In the genomic region with DNA sequence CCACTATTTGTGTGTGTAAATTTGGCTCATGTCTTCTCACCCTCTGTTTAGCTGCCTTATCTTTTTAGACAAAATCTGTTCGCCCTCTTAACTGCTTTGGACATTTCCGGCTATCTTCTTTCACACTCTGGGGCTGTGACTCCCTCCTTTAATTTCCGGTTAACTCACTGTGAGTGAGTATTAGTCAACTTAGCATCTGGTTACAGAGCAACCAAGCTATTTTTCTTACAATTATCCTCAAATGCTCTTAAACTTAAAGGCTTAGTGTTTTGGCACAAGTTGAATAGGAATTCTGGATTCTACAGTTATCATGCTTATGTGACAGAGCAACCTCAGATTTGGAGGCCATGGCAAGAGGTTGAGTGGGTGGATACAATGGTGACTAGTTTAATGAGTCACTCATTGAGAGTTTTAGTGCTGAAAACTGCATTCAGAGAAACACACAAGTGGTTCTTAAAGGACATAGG, we compare ENCODE assay signal across 12 cellular contexts.
DNase-seq lines count a peak whose midpoint lies in the region; ATAC-seq and TF ChIP-seq lines count a peak whose summit lies in the region.
"Had no signal": no experiment of that assay in that cellular context is flagged by ENCODE, and none has a peak within 500 bp of the region (broad histone marks: within the 10 kb centered on the region; RNA-seq: fewer than 3 reads in every experiment).

No MANE protein-coding gene starts in this region.

- ATAC-seq in HCT116 (no peak), SK-N-SH treated with all-trans-retinoic acid at 6 μM for 48 hours (peak; percentile 97)
- ATAC-seq: CD8-positive, alpha-beta T cell had no signal

- no peaks in the 10 kb centered on the region for H3K36me3 ChIP-seq in HCT116 (ENCODE audit: control insufficient read depth in 1 of 2, insufficient read depth in 2 of 2, low read length in 2 of 2)
- H3K36me3 ChIP-seq: colonic mucosa had no signal

- TF ChIP-seq RAD21 in HCT116 (IDR thresholded peaks at IDR 0.05; ENCODE audit: low read depth), result no peak

- no peak for TF ChIP-seq POLR2A in HCT116 (IDR thresholded peaks at IDR 0.05; ENCODE audit: borderline replicate concordance, extremely low read depth, insufficient read depth, insufficient read length)

- H3K4me1 ChIP-seq in HCT116 (ENCODE audit: control insufficient read depth in 1 of 2, insufficient read depth in 2 of 2, low read length in 2 of 2), result peaks cover 0 to 9% of the 10 kb centered on the region in 2 experiments; a peak in 2 of 4 replicates
- H3K4me1 ChIP-seq: colonic mucosa had no signal

- H3K9me3 ChIP-seq in HCT116 (ENCODE audit: control insufficient read depth in 1 of 2, insufficient read depth in 1 of 2, low read depth in 1 of 2, low read length in 2 of 2), result no peaks in the 10 kb centered on the region
- H3K9me3 ChIP-seq: colonic mucosa had no signal

- H3K4me2 ChIP-seq in HCT116 (ENCODE audit: low read length), result peak overlapping the region; percentile 22; the same call in 1 of the 2 replicates

- POLR2A ChIA-PET in HCT116 (lab: Charles Lee), result no interaction called here

- H3K27me3 ChIP-seq in HCT116 (ENCODE audit: insufficient read depth, low read length), result no peaks in the 10 kb centered on the region
- H3K27me3 ChIP-seq: colonic mucosa had no signal

- in situ Hi-C loops in ACHN (cut with HindIII; ENCODE audit: low pct_ligation_motif_present, low pct_unique_long_range_greater_than_20kb, low sequenced_read_pairs), result no loop called here
- in situ Hi-C loops in GM13977 (cut with MboI; ENCODE audit: low pct_unique_long_range_greater_than_20kb, low sequenced_read_pairs, unreplicated experiment), result no loop called here

- no peak for TF ChIP-seq CTCF in HCT116 (IDR thresholded peaks at IDR 0.05 in 2 of 3, conservative IDR thresholded peaks at IDR 0.05 in 1 of 3; ENCODE audit: borderline replicate concordance in 1 of 3, insufficient read depth in 1 of 3, low read depth in 2 of 3, low read length in 2 of 3)
- no peak for TF ChIP-seq CTCF in foreskin fibroblast (IDR thresholded peaks at IDR 0.05; ENCODE audit: low read depth, low read length)
- no peak for TF ChIP-seq CTCF in GM13977 (IDR thresholded peaks at IDR 0.05; ENCODE audit: extremely low read depth, insufficient read depth, missing control alignments)

- H3K9ac ChIP-seq in HCT116 (ENCODE audit: low read length), result no peak overlapping the region

- DNase-seq in ACHN (peak; percentile 47), HCT116 (ENCODE audit: low read depth, low spot score) (peak; percentile 3), foreskin fibroblast (peak; percentile 92 to 93), GM13977 (ENCODE audit: low spot score) (no peak), NCI-H2029 (lab: John Stamatoyannopoulos, UW) (no peak), NCI-H2227 (lab: John Stamatoyannopoulos, UW; ENCODE audit: unreplicated experiment) (no peak)
- no peak for DNase-seq in stimulated activated CD4-positive, alpha-beta T cell treated with anti-CD3 and anti-CD28 coated beads, Interleukin-4, amount 100 ng/mL, for 4 hours
- DNase-seq: CD8-positive, alpha-beta T cell; colonic mucosa; NCI-H2107 had no signal

- H3K4me3 ChIP-seq in HCT116 (replicated peaks in 1 of 2; ENCODE audit: low read depth in 1 of 2, low read length in 2 of 2), result no peak overlapping the region
- H3K4me3 ChIP-seq in foreskin fibroblast (ENCODE audit: low read depth in 1 of 2, low read length in 2 of 2), result peak overlapping the region in 1 of 2 donors; percentile 5
- H3K4me3 ChIP-seq: colonic mucosa, SK-N-MC had no signal

- H3K9me2 ChIP-seq in HCT116 (ENCODE audit: insufficient read depth), result no peaks in the 10 kb centered on the region; the same call in 1 of the 2 replicates

- RAD21 ChIA-PET in HCT116 (lab: Charles Lee; ENCODE audit: low non-redundant PET in 1 of 2, low total read pairs in 2 of 2, uncharacterized antibody in 2 of 2, unreplicated experiment in 2 of 2), result no interaction called here

- H3K79me2 ChIP-seq in HCT116 (ENCODE audit: insufficient read depth, low read length), result no peaks in the 10 kb centered on the region

- intact Hi-C loops in HCT116 (cut with micrococcal nuclease), result no loop called here

- BruUV-seq in HCT116 (replicated peaks; lab: Mats Ljungman, UMichigan), result no TSS peak

- H4K20me1 ChIP-seq in HCT116 (ENCODE audit: insufficient read depth), result no peaks in the 10 kb centered on the region

- peak overlapping the region; percentile 65 for H2AFZ ChIP-seq in HCT116 (ENCODE audit: low read depth, low read length, poor library complexity, severe bottlenecking)

- no peak overlapping the region for H3K27ac ChIP-seq in HCT116 (ENCODE audit: low read depth, low read length)
- H3K27ac ChIP-seq: colonic mucosa, SK-N-MC had no signal

- CTCF ChIA-PET in HCT116 (lab: Charles Lee), result no interaction called here

TF ChIP-seq in HCT116, 20 proteins besides CTCF, POLR2A, EP300 and RAD21:
- TF ChIP-seq SIN3A (IDR thresholded peaks at IDR 0.05; ENCODE audit: low read depth) (no peak), EGR1 (IDR thresholded peaks at IDR 0.05; ENCODE audit: low read depth) (peak; percentile 61; the same call in 1 of the 2 replicates), CEBPB (IDR thresholded peaks at IDR 0.05; ENCODE audit: low read depth) (no peak), ZNF274 (IDR thresholded peaks at IDR 0.05; ENCODE audit: low read depth, low read length) (no peak), FOSL1 (IDR thresholded peaks at IDR 0.05; ENCODE audit: low read depth) (peak; percentile 30; the same call in 1 of the 2 replicates)
- TF ChIP-seq, protein P1, sequence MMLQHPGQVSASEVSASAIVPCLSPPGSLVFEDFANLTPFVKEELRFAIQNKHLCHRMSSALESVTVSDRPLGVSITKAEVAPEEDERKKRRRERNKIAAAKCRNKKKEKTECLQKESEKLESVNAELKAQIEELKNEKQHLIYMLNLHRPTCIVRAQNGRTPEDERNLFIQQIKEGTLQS (IDR thresholded peaks at IDR 0.05), result no peak
- TF ChIP-seq, protein P2, sequence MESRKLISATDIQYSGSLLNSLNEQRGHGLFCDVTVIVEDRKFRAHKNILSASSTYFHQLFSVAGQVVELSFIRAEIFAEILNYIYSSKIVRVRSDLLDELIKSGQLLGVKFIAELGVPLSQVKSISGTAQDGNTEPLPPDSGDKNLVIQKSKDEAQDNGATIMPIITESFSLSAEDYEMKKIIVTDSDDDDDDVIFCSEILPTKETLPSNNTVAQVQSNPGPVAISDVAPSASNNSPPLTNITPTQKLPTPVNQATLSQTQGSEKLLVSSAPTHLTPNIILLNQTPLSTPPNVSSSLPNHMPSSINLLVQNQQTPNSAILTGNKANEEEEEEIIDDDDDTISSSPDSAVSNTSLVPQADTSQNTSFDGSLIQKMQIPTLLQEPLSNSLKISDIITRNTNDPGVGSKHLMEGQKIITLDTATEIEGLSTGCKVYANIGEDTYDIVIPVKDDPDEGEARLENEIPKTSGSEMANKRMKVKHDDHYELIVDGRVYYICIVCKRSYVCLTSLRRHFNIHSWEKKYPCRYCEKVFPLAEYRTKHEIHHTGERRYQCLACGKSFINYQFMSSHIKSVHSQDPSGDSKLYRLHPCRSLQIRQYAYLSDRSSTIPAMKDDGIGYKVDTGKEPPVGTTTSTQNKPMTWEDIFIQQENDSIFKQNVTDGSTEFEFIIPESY (IDR thresholded peaks at IDR 0.05; ENCODE audit: extremely low read depth, insufficient replicate concordance, low read length), result no peak
TF ChIP-seq in HCT116: peak in this region for 2.

TF ChIP-seq in SK-N-SH treated with all-trans-retinoic acid at 6 μM for 48 hours, 23 proteins besides CTCF, POLR2A, EP300 and RAD21:
- TF ChIP-seq TOX (CRISPR knock-in tag; IDR thresholded peaks at IDR 0.05; ENCODE audit: borderline replicate concordance) (peak; percentile 64; the same call in 1 of the 2 replicates), CSDC2 (CRISPR knock-in tag; IDR thresholded peaks at IDR 0.05) (no peak)

Comparison
In these comparisons a context has a peak if more than half of its experiments do, and no peak if none do; other contexts are left out.
1. DNase-seq: peak in ACHN (single experiment), HCT116 (single experiment) and foreskin fibroblast (2 of 2); none in GM13977 (single experiment), NCI-H2029 (single experiment), stimulated activated CD4-positive, alpha-beta T cell treated with anti-CD3 and anti-CD28 coated beads, Interleukin-4, amount 100 ng/mL, for 4 hours (0 of 2) and NCI-H2227 (single experiment).